ENCODE assay signal across 16 cellular contexts in the genomic region with DNA sequence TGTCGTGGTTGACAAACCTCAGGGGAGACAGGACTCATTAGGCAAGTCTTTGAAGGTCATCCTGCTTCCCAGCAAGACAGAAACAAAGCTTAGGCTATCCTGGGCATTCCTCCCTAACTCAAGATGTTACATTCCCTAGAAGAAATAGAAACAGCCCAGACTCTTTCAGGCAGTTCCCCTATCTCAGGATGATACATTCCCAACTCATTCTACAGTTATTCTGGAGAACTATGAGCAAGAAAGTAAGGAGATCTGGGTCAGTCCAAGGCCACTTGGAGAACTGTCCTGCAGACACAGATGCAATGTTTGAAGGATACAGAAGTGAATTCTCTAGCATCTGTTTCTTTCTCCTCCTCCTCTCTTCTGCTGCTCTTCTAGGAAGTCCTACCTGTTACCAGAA.
DNase-seq lines count a peak whose midpoint lies in the region; ATAC-seq and TF ChIP-seq lines count a peak whose summit lies in the region.
"Had no signal": no experiment of that assay in that cellular context is flagged by ENCODE, and none has a peak within 500 bp of the region (broad histone marks: within the 10 kb centered on the region; RNA-seq: fewer than 3 reads in every experiment).

No MANE protein-coding gene starts in this region.

- H3K27me3 ChIP-seq in testis = no peaks in the 10 kb centered on the region
- H3K27me3 ChIP-seq: BE2C, MG63 had no signal

- peak; percentile 40 for DNase-seq in EL
- peak; percentile 18 for DNase-seq in LHCN-M2 (ENCODE audit: low read depth)
- DNase-seq in fibroblast of the aortic adventitia (ENCODE audit: low read depth) = peak; percentile 61
- peak; percentile 33 for DNase-seq in testis
- no peak for DNase-seq in activated T-cell treated with anti-CD3 and anti-CD28 coated beads, Interleukin-2, amount 50 U/mL, for 72 hours
- DNase-seq: BE2C; CD4-positive, alpha-beta T cell; MG63; NCI-H1092; NCI-H146; NCI-H2081 treated with DMSO at 0.1 percent for 48 hours; NCI-H524; SHP77 had no signal

- no peak for ATAC-seq in activated T-cell treated with anti-CD3 and anti-CD28 coated beads, Interleukin-2, amount 50 U/mL, for 72 hours (replicated peaks in 1 of 2)
- ATAC-seq in GM19467 (IDR thresholded peaks at IDR 0.05; ENCODE audit: unreplicated experiment) = no peak
- ATAC-seq in HG03469 (IDR thresholded peaks at IDR 0.05; ENCODE audit: unreplicated experiment) = no peak
- ATAC-seq: GM23338 had no signal

- no peaks in the 10 kb centered on the region for H3K4me1 ChIP-seq in testis
- H3K4me1 ChIP-seq: BE2C had no signal

- 22 to 29% methylated on average over 1 of the region's 1 CpG for WGBS in testis, 2 donors

- TF ChIP-seq POLR2A in testis (IDR thresholded peaks at IDR 0.05) = no peak

- intact Hi-C loops in testis (cut with DNase I; ENCODE audit: low total_unique reads) = no loop called here

- H3K9me3 ChIP-seq in testis = no peaks in the 10 kb centered on the region
- H3K9me3 ChIP-seq: BE2C had no signal

- peaks cover 10% of the 10 kb centered on the region for H3K27me3 Mint-ChIP-seq in activated T-cell treated with anti-CD3 and anti-CD28 coated beads, Interleukin-2, amount 50 U/mL, for 72 hours (ENCODE audit: low read depth)

- H3K4me3 ChIP-seq in fibroblast of the aortic adventitia (ENCODE audit: low read depth, low read length) = no peak overlapping the region
- no peak overlapping the region for H3K4me3 ChIP-seq in testis
- H3K4me3 ChIP-seq: GM23338, MG63 had no signal

- H3K36me3 ChIP-seq in testis (ENCODE audit: low read depth, missing control alignments) = no peaks in the 10 kb centered on the region
- H3K36me3 ChIP-seq: BE2C, MG63 had no signal

- H3K9me3 Mint-ChIP-seq in activated T-cell treated with anti-CD3 and anti-CD28 coated beads, Interleukin-2, amount 50 U/mL, for 72 hours = peaks cover 0 to 2% of the 10 kb centered on the region in 2 donors

- H3K27ac Mint-ChIP-seq in activated T-cell treated with anti-CD3 and anti-CD28 coated beads, Interleukin-2, amount 50 U/mL, for 72 hours = no peak overlapping the region
- H3K27ac Mint-ChIP-seq: CD4-positive, alpha-beta T cell; GM23338 had no signal

- no peak overlapping the region for H3K27ac ChIP-seq in testis

- no peaks in the 10 kb centered on the region for H3K4me1 Mint-ChIP-seq in activated T-cell treated with anti-CD3 and anti-CD28 coated beads, Interleukin-2, amount 50 U/mL, for 72 hours (ENCODE audit: low read depth)

- no peak for TF ChIP-seq CTCF in fibroblast of the aortic adventitia (IDR thresholded peaks at IDR 0.05; ENCODE audit: insufficient read depth, low read length)
- no peak for TF ChIP-seq CTCF in testis (IDR thresholded peaks at IDR 0.05)

- H3K36me3 Mint-ChIP-seq in activated T-cell treated with anti-CD3 and anti-CD28 coated beads, Interleukin-2, amount 50 U/mL, for 72 hours (ENCODE audit: insufficient read depth in 2 of 2) = no peaks in the 10 kb centered on the region

- H3K4me3 Mint-ChIP-seq in activated T-cell treated with anti-CD3 and anti-CD28 coated beads, Interleukin-2, amount 50 U/mL, for 72 hours = no peak overlapping the region
- H3K4me3 Mint-ChIP-seq: CD4-positive, alpha-beta T cell; GM23338 had no signal

Comparison
In these comparisons a context has a peak if more than half of its experiments do, and no peak if none do; other contexts are left out.
1. DNase-seq: peak in EL (single experiment), LHCN-M2 (single experiment), fibroblast of the aortic adventitia (single experiment) and testis (single experiment); none in activated T-cell treated with anti-CD3 and anti-CD28 coated beads, Interleukin-2, amount 50 U/mL, for 72 hours (0 of 2).